Comparison of ENCODE assay signal across 37 cellular contexts in genomic region chr18:37511933-37512332, GRCh38.
"Had no signal": no experiment of that assay in that cellular context is flagged by ENCODE, and none has a peak within 500 bp of the region (broad histone marks: within the 10 kb centered on the region; RNA-seq: fewer than 3 reads in every experiment).

No MANE protein-coding gene starts in this region.

- DNase-seq: activated CD4-positive, alpha-beta memory T cell treated with anti-CD3 and anti-CD28 coated beads, Interleukin-2, amount 10 ng/mL, durations not matched to agents 7 days and 5 days; activated CD4-positive, alpha-beta T cell treated with anti-CD3 and anti-CD28 coated beads for 1 hour; activated CD4-positive, alpha-beta T cell treated with anti-CD3 and anti-CD28 coated beads for 36 hours; activated CD4-positive, alpha-beta T cell treated with anti-CD3 and anti-CD28 coated beads for 48 hours; activated CD4-positive, alpha-beta T cell treated with anti-CD3 and anti-CD28 coated beads, Interleukin-2, amount 10 ng/mL, durations not matched to agents 7 days and 5 days; activated CD4-positive, alpha-beta T cell treated with anti-CD3 and anti-CD28 coated beads, Interleukin-2, amount 50 U/mL, for 48 hours; activated CD4-positive, CD25-positive, alpha-beta regulatory T cell; activated CD8-positive, alpha-beta memory T cell treated with anti-CD3 and anti-CD28 coated beads for 24 hours; activated CD8-positive, alpha-beta memory T cell treated with anti-CD3 and anti-CD28 coated beads, Interleukin-2, amount 10 ng/mL, durations not matched to agents 7 days and 5 days; activated CD8-positive, alpha-beta memory T cell treated with anti-CD3 and anti-CD28 coated beads, Interleukin-2, amount 50 U/mL, for 48 hours; activated CD8-positive, alpha-beta T cell treated with anti-CD3 and anti-CD28 coated beads, Interleukin-2, amount 10 ng/mL, durations not matched to agents 7 days and 5 days; activated effector memory CD4-positive, alpha-beta T cell treated with Interleukin-2 at 50 U/mL for 16 hours; activated gamma-delta T cell; activated naive CD4-positive, alpha-beta T cell treated with anti-CD3 and anti-CD28 coated beads, Interleukin-2, amount 10 ng/mL, durations not matched to agents 7 days and 5 days; activated naive CD4-positive, alpha-beta T cell treated with Interleukin-2 at 50 U/mL for 16 hours; activated naive CD8-positive, alpha-beta T cell treated with anti-CD3 and anti-CD28 coated beads, Interleukin-2, amount 10 ng/mL, durations not matched to agents 7 days and 5 days; activated naive CD8-positive, alpha-beta T cell treated with anti-CD3 and anti-CD28 coated beads, Interleukin-2, amount 50 U/mL, for 24 hours; activated T-cell treated with anti-CD3 and anti-CD28 coated beads, Interleukin-2, amount 50 U/mL, for 24 hours; activated T-cell treated with anti-CD3 and anti-CD28 coated beads, Interleukin-2, amount 50 U/mL, for 48 hours; amygdala; caudate nucleus; cerebellar nuclear complex; T-helper 1 cell; T-helper 2 cell; T-helper 9 cell; WERI-Rb-1 had no signal

- H3K4me1 ChIP-seq: ascending aorta had no signal

- ATAC-seq: activated CD4-positive, alpha-beta T cell treated with anti-CD3 and anti-CD28 coated beads for 36 hours; activated CD4-positive, CD25-positive, alpha-beta regulatory T cell treated with anti-CD3 and anti-CD28 coated beads, Interleukin-2, amount 50 U/mL, for 24 hours; activated CD8-positive, alpha-beta memory T cell treated with anti-CD3 and anti-CD28 coated beads, Interleukin-2, amount 10 ng/mL, durations not matched to agents 7 days and 5 days; activated CD8-positive, alpha-beta T cell treated with anti-CD3 and anti-CD28 coated beads, Interleukin-2, amount 10 ng/mL, durations not matched to agents 7 days and 5 days; activated naive CD8-positive, alpha-beta T cell treated with anti-CD3 and anti-CD28 coated beads, Interleukin-2, amount 50 U/mL, for 24 hours; WTC11 had no signal

- H3K36me3 Mint-ChIP-seq: activated CD8-positive, alpha-beta memory T cell treated with anti-CD3 and anti-CD28 coated beads, Interleukin-2, amount 10 ng/mL, durations not matched to agents 7 days and 5 days; activated naive CD4-positive, alpha-beta T cell treated with anti-CD3 and anti-CD28 coated beads, Interleukin-2, amount 10 ng/mL, durations not matched to agents 7 days and 5 days; activated naive CD4-positive, alpha-beta T cell treated with anti-CD3 and anti-CD28 coated beads, Interleukin-2, amount 50 U/mL, for 24 hours; activated naive CD8-positive, alpha-beta T cell; activated naive CD8-positive, alpha-beta T cell treated with anti-CD3 and anti-CD28 coated beads, Interleukin-2, amount 10 ng/mL, durations not matched to agents 7 days and 5 days had no signal

- H3K4me3 Mint-ChIP-seq: activated CD4-positive, alpha-beta memory T cell treated with anti-CD3 and anti-CD28 coated beads, Interleukin-2, amount 10 ng/mL, durations not matched to agents 7 days and 5 days; activated CD4-positive, alpha-beta T cell treated with anti-CD3 and anti-CD28 coated beads for 36 hours; activated CD4-positive, alpha-beta T cell treated with anti-CD3 and anti-CD28 coated beads, Interleukin-2, amount 10 ng/mL, durations not matched to agents 7 days and 5 days; activated CD8-positive, alpha-beta memory T cell treated with anti-CD3 and anti-CD28 coated beads, Interleukin-2, amount 10 ng/mL, durations not matched to agents 7 days and 5 days; activated CD8-positive, alpha-beta T cell treated with anti-CD3 and anti-CD28 coated beads, Interleukin-2, amount 10 ng/mL, durations not matched to agents 7 days and 5 days; activated naive CD4-positive, alpha-beta T cell treated with anti-CD3 and anti-CD28 coated beads, Interleukin-2, amount 10 ng/mL, durations not matched to agents 7 days and 5 days; activated naive CD4-positive, alpha-beta T cell treated with anti-CD3 and anti-CD28 coated beads, Interleukin-2, amount 50 U/mL, for 24 hours; activated naive CD8-positive, alpha-beta T cell; activated naive CD8-positive, alpha-beta T cell treated with anti-CD3 and anti-CD28 coated beads, Interleukin-2, amount 10 ng/mL, durations not matched to agents 7 days and 5 days; activated naive CD8-positive, alpha-beta T cell treated with anti-CD3 and anti-CD28 coated beads, Interleukin-2, amount 50 U/mL, for 24 hours; activated T-cell treated with anti-CD3 and anti-CD28 coated beads, Interleukin-2, amount 50 U/mL, for 24 hours; brain; central memory CD8-positive, alpha-beta T cell; T-helper 1 cell treated with Interleukin-12 subunit alpha and Interleukin-12 subunit beta and Interleukin-4 antibody, amounts not matched to agents 30 μg/mL and 1 μg/mL, for 36 hours; T-helper 2 cell treated with Interferon-gamma antibody and Interleukin-4, amounts not matched to agents 5 μg/mL and 100 μg/mL, for 36 hours; WTC11 had no signal

- H3K4me3 ChIP-seq: ascending aorta, cardiac muscle cell had no signal

- H3K9me3 ChIP-seq: ascending aorta had no signal

- H3K27me3 ChIP-seq: ascending aorta, cardiac muscle cell had no signal

- H3K9me3 Mint-ChIP-seq: activated CD4-positive, alpha-beta memory T cell treated with anti-CD3 and anti-CD28 coated beads, Interleukin-2, amount 10 ng/mL, durations not matched to agents 7 days and 5 days; activated CD4-positive, alpha-beta T cell treated with anti-CD3 and anti-CD28 coated beads, Interleukin-2, amount 10 ng/mL, durations not matched to agents 7 days and 5 days; activated naive CD4-positive, alpha-beta T cell treated with anti-CD3 and anti-CD28 coated beads, Interleukin-2, amount 10 ng/mL, durations not matched to agents 7 days and 5 days; activated naive CD8-positive, alpha-beta T cell treated with anti-CD3 and anti-CD28 coated beads, Interleukin-2, amount 10 ng/mL, durations not matched to agents 7 days and 5 days; activated T-helper 2 cell treated with anti-CD3 and anti-CD28 coated beads, Interferon-gamma antibody, Interleukin-2, Interleukin-4, amounts not matched to agents 10 μg/mL and 5 μg/mL and 100 μg/mL, durations not matched to agents 14 hours and 24 hours and 36 hours; T-helper 1 cell treated with Interleukin-12 subunit alpha and Interleukin-12 subunit beta and Interleukin-4 antibody, amounts not matched to agents 30 μg/mL and 1 μg/mL, for 36 hours had no signal

- H3K4me1 Mint-ChIP-seq: activated CD4-positive, alpha-beta memory T cell treated with anti-CD3 and anti-CD28 coated beads, Interleukin-2, amount 10 ng/mL, durations not matched to agents 7 days and 5 days; activated CD4-positive, alpha-beta T cell treated with anti-CD3 and anti-CD28 coated beads for 36 hours; activated CD4-positive, alpha-beta T cell treated with anti-CD3 and anti-CD28 coated beads, Interleukin-2, amount 10 ng/mL, durations not matched to agents 7 days and 5 days; activated CD8-positive, alpha-beta memory T cell treated with anti-CD3 and anti-CD28 coated beads, Interleukin-2, amount 10 ng/mL, durations not matched to agents 7 days and 5 days; activated naive CD4-positive, alpha-beta T cell treated with anti-CD3 and anti-CD28 coated beads, Interleukin-2, amount 10 ng/mL, durations not matched to agents 7 days and 5 days; activated naive CD4-positive, alpha-beta T cell treated with anti-CD3 and anti-CD28 coated beads, Interleukin-2, amount 50 U/mL, for 24 hours; activated naive CD8-positive, alpha-beta T cell treated with anti-CD3 and anti-CD28 coated beads, Interleukin-2, amount 10 ng/mL, durations not matched to agents 7 days and 5 days; activated naive CD8-positive, alpha-beta T cell treated with anti-CD3 and anti-CD28 coated beads, Interleukin-2, amount 50 U/mL, for 24 hours; central memory CD8-positive, alpha-beta T cell had no signal

- H3K36me3 ChIP-seq: ascending aorta, cardiac muscle cell, WERI-Rb-1 had no signal

- H3K27me3 Mint-ChIP-seq: activated CD4-positive, alpha-beta T cell treated with anti-CD3 and anti-CD28 coated beads for 36 hours; activated CD4-positive, alpha-beta T cell treated with anti-CD3 and anti-CD28 coated beads, Interleukin-2, amount 10 ng/mL, durations not matched to agents 7 days and 5 days; activated CD8-positive, alpha-beta memory T cell treated with anti-CD3 and anti-CD28 coated beads, Interleukin-2, amount 10 ng/mL, durations not matched to agents 7 days and 5 days; activated naive CD4-positive, alpha-beta T cell treated with anti-CD3 and anti-CD28 coated beads, Interleukin-2, amount 50 U/mL, for 24 hours; brain; central memory CD8-positive, alpha-beta T cell had no signal

- H3K27ac Mint-ChIP-seq: activated CD4-positive, alpha-beta memory T cell treated with anti-CD3 and anti-CD28 coated beads, Interleukin-2, amount 10 ng/mL, durations not matched to agents 7 days and 5 days; activated CD4-positive, alpha-beta T cell treated with anti-CD3 and anti-CD28 coated beads for 36 hours; activated CD8-positive, alpha-beta memory T cell treated with anti-CD3 and anti-CD28 coated beads, Interleukin-2, amount 10 ng/mL, durations not matched to agents 7 days and 5 days; activated CD8-positive, alpha-beta T cell treated with anti-CD3 and anti-CD28 coated beads, Interleukin-2, amount 10 ng/mL, durations not matched to agents 7 days and 5 days; activated naive CD4-positive, alpha-beta T cell treated with anti-CD3 and anti-CD28 coated beads, Interleukin-2, amount 10 ng/mL, durations not matched to agents 7 days and 5 days; activated naive CD4-positive, alpha-beta T cell treated with anti-CD3 and anti-CD28 coated beads, Interleukin-2, amount 50 U/mL, for 24 hours; activated naive CD8-positive, alpha-beta T cell; activated naive CD8-positive, alpha-beta T cell treated with anti-CD3 and anti-CD28 coated beads, Interleukin-2, amount 10 ng/mL, durations not matched to agents 7 days and 5 days; activated naive CD8-positive, alpha-beta T cell treated with anti-CD3 and anti-CD28 coated beads, Interleukin-2, amount 50 U/mL, for 24 hours; activated T-cell treated with anti-CD3 and anti-CD28 coated beads, Interleukin-2, amount 50 U/mL, for 24 hours; activated T-helper 2 cell treated with anti-CD3 and anti-CD28 coated beads, Interferon-gamma antibody, Interleukin-2, Interleukin-4, amounts not matched to agents 10 μg/mL and 5 μg/mL and 100 μg/mL, durations not matched to agents 14 hours and 24 hours and 36 hours; T-helper 1 cell treated with Interleukin-12 subunit alpha and Interleukin-12 subunit beta and Interleukin-4 antibody, amounts not matched to agents 30 μg/mL and 1 μg/mL, for 36 hours; T-helper 2 cell treated with Interferon-gamma antibody and Interleukin-4, amounts not matched to agents 5 μg/mL and 100 μg/mL, for 36 hours; WTC11 had no signal

- H3K27ac ChIP-seq: ascending aorta, cardiac muscle cell, WERI-Rb-1 had no signal
